28 cellular contexts compared by ENCODE assay signal in genomic region chr11:69173925-69174591, GRCh38. TPM values are rescaled to one million over a fixed set of nuclear protein-coding genes. Genes with fewer than 3 reads are reported as not detected.
DNase-seq lines count a peak whose midpoint lies in the region; ATAC-seq and TF ChIP-seq lines count a peak whose summit lies in the region.
"Had no signal": no experiment of that assay in that cellular context is flagged by ENCODE, and none has a peak within 500 bp of the region (broad histone marks: within the 10 kb centered on the region; RNA-seq: fewer than 3 reads in every experiment).

No MANE protein-coding gene starts in this region.

- peak overlapping the region; percentile 54 for H3K4me2 ChIP-seq in mammary epithelial cell (ENCODE audit: insufficient read depth, low read depth, low read length)
- H3K4me2 ChIP-seq: BLaER1 treated with 17β-estradiol and CSF1 and Interleukin-3, amounts not matched to agents 10 nM and 100 nM had no signal

- H3K27ac ChIP-seq in mammary epithelial cell (ENCODE audit: insufficient read depth, low read depth, low read length) (peak overlapping the region; percentile 23), esophagus muscularis mucosa (replicated peaks in 1 of 4) (no peak overlapping the region)
- H3K27ac ChIP-seq: BLaER1 treated with 17β-estradiol and CSF1 and Interleukin-3, amounts not matched to agents 10 nM and 100 nM; cardiac muscle cell; skin epidermis had no signal

- POLR2A ChIA-PET in AG04449 (lab: Yijun Ruan, JAX): no interaction called here

- H3K27me3 Mint-ChIP-seq in HFFc6 (ENCODE audit: insufficient read depth): peaks cover 7% of the 10 kb centered on the region
- H3K27me3 Mint-ChIP-seq: activated CD4-positive, alpha-beta memory T cell treated with anti-CD3 and anti-CD28 coated beads, Interleukin-2, amount 10 ng/mL, durations not matched to agents 7 days and 5 days had no signal

- no peak for TF ChIP-seq EP300 in esophagus muscularis mucosa (IDR thresholded peaks at IDR 0.05)

- no peak overlapping the region for H3K27ac Mint-ChIP-seq in HFFc6
- H3K27ac Mint-ChIP-seq: activated CD4-positive, alpha-beta memory T cell treated with anti-CD3 and anti-CD28 coated beads, Interleukin-2, amount 10 ng/mL, durations not matched to agents 7 days and 5 days; dendritic cell treated with granulocyte-macrophage colony-stimulating factor and Interleukin-4, amounts not matched to agents 40 ng/mL and 50 ng/mL, for 4 days had no signal

- no peak overlapping the region for H3K4me3 Mint-ChIP-seq in HFFc6
- H3K4me3 Mint-ChIP-seq: activated CD4-positive, alpha-beta memory T cell treated with anti-CD3 and anti-CD28 coated beads, Interleukin-2, amount 10 ng/mL, durations not matched to agents 7 days and 5 days; dendritic cell treated with granulocyte-macrophage colony-stimulating factor and Interleukin-4, amounts not matched to agents 40 ng/mL and 50 ng/mL, for 4 days had no signal

- intact Hi-C loops in mammary epithelial cell (cut with micrococcal nuclease): loop anchor here (1.0 kb wide), 1 partner anchor 414 kb away; no protein-coding TSS in a partner anchor
- intact Hi-C loops in esophagus muscularis mucosa (cut with DNase I): no loop called here

- 0% methylated on average over 2 of the region's 8 CpGs for WGBS in mammary epithelial cell (ENCODE audit: low coverage, missing lambda C conversion rate)
- WGBS in esophagus muscularis mucosa: 93% methylated on average over 8 of the region's 8 CpGs

- H3K4me3 ChIP-seq in AG04449 (ENCODE audit: low read depth, low read length) (no peak overlapping the region), mammary epithelial cell (replicated peaks in 1 of 3; ENCODE audit: insufficient read depth in 1 of 3, low read depth in 2 of 3, low read length in 3 of 3) (no peak overlapping the region), esophagus muscularis mucosa (no peak overlapping the region)
- H3K4me3 ChIP-seq: BLaER1 treated with 17β-estradiol and CSF1 and Interleukin-3, amounts not matched to agents 10 nM and 100 nM; cardiac muscle cell; skin epidermis had no signal

- ATAC-seq in HG02610 (IDR thresholded peaks at IDR 0.05; ENCODE audit: unreplicated experiment): no peak
- ATAC-seq: HCT116, left colon, Panc1 had no signal

- H3K4me1 Mint-ChIP-seq in HFFc6 (ENCODE audit: low read depth): no peaks in the 10 kb centered on the region; the same call in 1 of the 2 replicates
- H3K4me1 Mint-ChIP-seq: activated CD4-positive, alpha-beta memory T cell treated with anti-CD3 and anti-CD28 coated beads, Interleukin-2, amount 10 ng/mL, durations not matched to agents 7 days and 5 days had no signal

- peak overlapping the region; percentile 33 for H2AFZ ChIP-seq in mammary epithelial cell (ENCODE audit: low read depth, low read length)

- peaks cover 5% of the 10 kb centered on the region; the same call in 1 of the 2 replicates for H3K9me3 Mint-ChIP-seq in HFFc6
- H3K9me3 Mint-ChIP-seq: activated CD4-positive, alpha-beta memory T cell treated with anti-CD3 and anti-CD28 coated beads, Interleukin-2, amount 10 ng/mL, durations not matched to agents 7 days and 5 days; dendritic cell treated with granulocyte-macrophage colony-stimulating factor and Interleukin-4, amounts not matched to agents 40 ng/mL and 50 ng/mL, for 4 days had no signal

- no peak for TF ChIP-seq POLR2A in esophagus muscularis mucosa (IDR thresholded peaks at IDR 0.05; ENCODE audit: low read depth)

- DNase-seq in AG04449 (ENCODE audit: low read depth, low spot score) (peak; percentile 34), HFFc6 (peak; percentile 3), mammary epithelial cell (peak; percentile 90), iris pigment epithelial cell (ENCODE audit: low read depth) (peak; percentile 31), NCI-H345 (lab: John Stamatoyannopoulos, UW) (no peak), esophagus muscularis mucosa (ENCODE audit: extremely low spot score) (no peak)
- DNase-seq in stimulated activated naive CD4-positive, alpha-beta T cell (lab: John Stamatoyannopoulos, UW): no peak
- DNase-seq: activated CD4-positive, alpha-beta memory T cell treated with anti-CD3 and anti-CD28 coated beads, Interleukin-2, amount 10 ng/mL, durations not matched to agents 7 days and 5 days; activated CD4-positive, CD25-positive, alpha-beta regulatory T cell treated with anti-CD3 and anti-CD28 coated beads, Interleukin-2, amount 50 U/mL, for 72 hours; activated gamma-delta T cell; Caco-2; DMS79 treated with DMSO at 0.1 percent for 48 hours; foreskin melanocyte; left colon; mesenchymal stem cell; MV-4-11; NCI-H1694; NCI-H526; stimulated activated CD4-positive, alpha-beta T cell treated with anti-CD3 and anti-CD28 coated beads, Interleukin-2, amount 100 ng/mL, for 24 hours; substantia nigra; T-helper 1 cell had no signal

- dilution Hi-C loops in mammary epithelial cell (cut with HindIII; ENCODE audit: low sequenced_read_pairs): no loop called here

- no peaks in the 10 kb centered on the region for H3K79me2 ChIP-seq in mammary epithelial cell (ENCODE audit: insufficient read depth, low read length)

- no peaks in the 10 kb centered on the region for H3K36me3 Mint-ChIP-seq in HFFc6 (ENCODE audit: low read depth)

- H3K27me3 ChIP-seq in mammary epithelial cell (ENCODE audit: insufficient read depth, low read length): no peaks in the 10 kb centered on the region
- H3K27me3 ChIP-seq in esophagus muscularis mucosa: no peaks in the 10 kb centered on the region
- H3K27me3 ChIP-seq: BLaER1 treated with 17β-estradiol and CSF1 and Interleukin-3, amounts not matched to agents 10 nM and 100 nM; cardiac muscle cell had no signal

- H3K9ac ChIP-seq in mammary epithelial cell (ENCODE audit: insufficient read depth, low read length): no peak overlapping the region
- H3K9ac ChIP-seq: BLaER1 treated with 17β-estradiol and CSF1 and Interleukin-3, amounts not matched to agents 10 nM and 100 nM had no signal

- TF ChIP-seq CTCF in AG04449 (IDR thresholded peaks at IDR 0.05; ENCODE audit: insufficient read depth, low read length, missing control alignments) (no peak), HFFc6 (IDR thresholded peaks at IDR 0.05) (no peak), mammary epithelial cell (conservative IDR thresholded peaks at IDR 0.05 in 1 of 2, IDR thresholded peaks at IDR 0.05 in 1 of 2; ENCODE audit: extremely low read depth in 1 of 2, insufficient read depth in 1 of 2, low read depth in 1 of 2, low read length in 2 of 2) (no peak), esophagus muscularis mucosa (IDR thresholded peaks at IDR 0.05) (no peak)

- CTCF ChIA-PET in AG04449 (lab: Yijun Ruan, JAX) (interaction anchor here (1.7 kb wide), 1 partner anchor 8 kb away, joined by 6 read pairs; no protein-coding TSS in a partner anchor), mammary epithelial cell (lab: Charles Lee; ENCODE audit: low non-redundant PET) (interaction anchor here (0.7 kb wide), 1 partner anchor 468 kb away, joined by 3 read pairs; no protein-coding TSS in a partner anchor)

- H3K9me3 ChIP-seq in mammary epithelial cell (replicated peaks; ENCODE audit: insufficient read depth, low read length) (no peaks in the 10 kb centered on the region), esophagus muscularis mucosa (peaks cover 0 to 9% (median 2%) of the 10 kb centered on the region in 4 donors)

- H3K36me3 ChIP-seq in mammary epithelial cell (ENCODE audit: insufficient read depth, low read length) (no peaks in the 10 kb centered on the region), esophagus muscularis mucosa (no peaks in the 10 kb centered on the region)
- H3K36me3 ChIP-seq: BLaER1 treated with 17β-estradiol and CSF1 and Interleukin-3, amounts not matched to agents 10 nM and 100 nM; cardiac muscle cell had no signal

- H3K4me1 ChIP-seq in mammary epithelial cell (ENCODE audit: insufficient read depth, low read length) (peaks cover 37% of the 10 kb centered on the region), esophagus muscularis mucosa (no peaks in the 10 kb centered on the region)

- in situ Hi-C loops in mammary epithelial cell (cut with MboI; ENCODE audit: low sequenced_read_pairs in 2 of 2): no loop called here

- no TSS peak for BruUV-seq in mammary epithelial cell (replicated peaks; lab: Mats Ljungman, UMichigan)

- no peaks in the 10 kb centered on the region for H4K20me1 ChIP-seq in mammary epithelial cell (ENCODE audit: insufficient read depth, low read length)
- H4K20me1 ChIP-seq: BLaER1 treated with 17β-estradiol and CSF1 and Interleukin-3, amounts not matched to agents 10 nM and 100 nM had no signal

RNA-seq across cellular contexts. Expression of gene SMIM38, which starts 18.3 kb away (rescaled TPM):
- not detected for total RNA-seq in HFFc6 (2021; fragmentation: NEBNext Ultra II Directional; extraction: Animal tissue kit (Norgen Biotek cat#: 25700))
- total RNA-seq in mammary epithelial cell: under 1 TPM in 1 of 2 donors, not detected in 1; 0.50 TPM
- polyA plus RNA-seq in mammary epithelial cell: not detected
- not detected for polyA minus RNA-seq in mammary epithelial cell
- 1 to 10 TPM in 3 of 4 donors, under 1 TPM in 1; 0.50 to 4.2 (median 2.6) TPM for total RNA-seq in esophagus muscularis mucosa

Comparison
In these comparisons a context has a peak if more than half of its experiments do, and no peak if none do; other contexts are left out.
1. DNase-seq: peak in AG04449 (single experiment), HFFc6 (single experiment), mammary epithelial cell (single experiment) and iris pigment epithelial cell (single experiment); none in NCI-H345 (single experiment), esophagus muscularis mucosa (single experiment) and stimulated activated naive CD4-positive, alpha-beta T cell (0 of 6).